10 cellular contexts compared by ENCODE assay signal in the genomic region with DNA sequence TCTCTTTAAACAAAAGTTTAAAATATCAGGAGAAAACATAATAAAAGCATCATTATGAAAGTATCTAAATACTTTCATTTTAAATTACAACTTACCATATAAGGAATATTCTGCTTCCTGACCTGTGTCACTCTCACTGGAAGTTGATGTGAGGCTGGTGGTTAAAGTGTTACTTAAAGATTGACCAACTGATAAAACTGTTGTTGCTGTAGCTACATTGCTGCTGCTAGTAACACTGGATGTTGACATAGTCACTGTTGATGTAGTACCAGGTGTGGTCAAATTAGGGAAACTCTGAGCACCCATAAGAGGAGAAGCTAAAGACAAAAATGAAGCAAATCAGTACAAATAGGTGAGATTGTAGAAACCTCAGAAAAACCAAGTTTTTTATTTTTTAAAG.
A peak's percentile ranks its signal among the peaks of the same experiment; 100 is the strongest.
DNase-seq lines count a peak whose midpoint lies in the region; ATAC-seq, FAIRE-seq and TF ChIP-seq lines count a peak whose summit lies in the region.
"Had no signal": no experiment of that assay in that cellular context is flagged by ENCODE, and none has a peak within 500 bp of the region (broad histone marks: within the 10 kb centered on the region; RNA-seq: fewer than 3 reads in every experiment).

No MANE protein-coding gene starts in this region.

- H3K9me2 ChIP-seq in GM23338 (ENCODE audit: insufficient read depth): no peaks in the 10 kb centered on the region

- no peaks in the 10 kb centered on the region for H3K9me3 ChIP-seq in body of pancreas

- FAIRE-seq in GM12892 (lab: Jason Lieb, UNC): no peak

- no peak for TF ChIP-seq POLR2A in body of pancreas (IDR thresholded peaks at IDR 0.05)
- no peak for TF ChIP-seq POLR2A in GM12892 (IDR thresholded peaks at IDR 0.05; ENCODE audit: low read depth, low read length)

- TF ChIP-seq CTCF in body of pancreas (IDR thresholded peaks at IDR 0.05) (no peak), GM23338 (conservative IDR thresholded peaks at IDR 0.05; ENCODE audit: low read depth in 2 of 2) (no peak), CD14-positive monocyte (IDR thresholded peaks at IDR 0.05) (no peak)

- no peak overlapping the region for H3K4me3 ChIP-seq in body of pancreas
- no peak overlapping the region for H3K4me3 ChIP-seq in GM23338

- DNase-seq in stimulated activated CD8-positive, alpha-beta memory T cell treated with anti-CD3 and anti-CD28 coated beads, Interleukin-12 subunit alpha, Interleukin-12 subunit beta, amount 100 ng/mL, for 1 hour (ENCODE audit: low read depth): peak; percentile 3
- no peak for DNase-seq in stimulated activated CD8-positive, alpha-beta memory T cell treated with anti-CD3 and anti-CD28 coated beads, Interleukin-4, amount 100 ng/mL, for 48 hours
- DNase-seq in body of pancreas: no peak
- DNase-seq in GM12892 (ENCODE audit: insufficient read length): no peak
- no peak for DNase-seq in GM23338 (ENCODE audit: low spot score)
- DNase-seq in CD14-positive monocyte (ENCODE audit: low spot score): no peak
- DNase-seq: foreskin fibroblast, NCI-H526 had no signal

- no peaks in the 10 kb centered on the region for H3K9me3 Mint-ChIP-seq in GM23338
- no peaks in the 10 kb centered on the region for H3K9me3 Mint-ChIP-seq in CD14-positive monocyte

- H3K4me1 Mint-ChIP-seq in GM23338 (peaks cover 19% of the 10 kb centered on the region), CD14-positive monocyte (peaks cover 11% of the 10 kb centered on the region)

- no peaks in the 10 kb centered on the region for H3F3A ChIP-seq in GM23338 (replicated peaks; ENCODE audit: low read depth)

- H3K36me3 Mint-ChIP-seq in GM23338 (ENCODE audit: low read depth): peaks cover 31% of the 10 kb centered on the region
- peaks cover 59 to 76% of the 10 kb centered on the region in 2 donors for H3K36me3 Mint-ChIP-seq in CD14-positive monocyte

- H3K4me3 Mint-ChIP-seq in GM23338 (no peak overlapping the region), CD14-positive monocyte (no peak overlapping the region)

- H3K27ac Mint-ChIP-seq in GM23338: no peak overlapping the region
- peak overlapping the region in 1 of 7 donors; percentile 14 for H3K27ac Mint-ChIP-seq in CD14-positive monocyte

- H3K27ac ChIP-seq in body of pancreas: no peak overlapping the region
- no peak overlapping the region for H3K27ac ChIP-seq in GM23338 (ENCODE audit: low read depth)

- no peaks in the 10 kb centered on the region for H3K79me2 ChIP-seq in GM23338 (replicated peaks; ENCODE audit: insufficient read depth)

- no peak overlapping the region for H2AFZ ChIP-seq in GM23338

- peaks cover 12 to 33% of the 10 kb centered on the region in 2 donors for H3K36me3 ChIP-seq in body of pancreas (replicated peaks in 1 of 2; ENCODE audit: insufficient read depth in 1 of 2, low read depth in 2 of 2)
- peaks cover 10% of the 10 kb centered on the region; the same call in 1 of the 2 replicates for H3K36me3 ChIP-seq in GM23338 (ENCODE audit: insufficient read depth)

- H3K27me3 ChIP-seq in body of pancreas: no peaks in the 10 kb centered on the region
- no peaks in the 10 kb centered on the region for H3K27me3 ChIP-seq in GM23338 (ENCODE audit: insufficient read depth)

- H3K4me2 ChIP-seq in GM23338: no peak overlapping the region

- peak; percentile 94 for ATAC-seq in HG03354 (IDR thresholded peaks at IDR 0.05; ENCODE audit: poor library complexity, severe bottlenecking, unreplicated experiment)
- peak; percentile 27 for ATAC-seq in body of pancreas
- ATAC-seq in GM23338: no peak
- no peak for ATAC-seq in GM21529 (IDR thresholded peaks at IDR 0.05; ENCODE audit: unreplicated experiment)

- intact Hi-C loops in body of pancreas (cut with DNase I): no loop called here
- intact Hi-C loops in CD14-positive monocyte (cut with micrococcal nuclease): no loop called here

- H4K20me1 ChIP-seq in GM23338 (replicated peaks; ENCODE audit: insufficient read depth): no peaks in the 10 kb centered on the region

- H3K27me3 Mint-ChIP-seq in GM23338 (ENCODE audit: insufficient read depth, low read depth, poor library complexity): no peaks in the 10 kb centered on the region
- peaks cover 0 to 1% (median 0%) of the 10 kb centered on the region in 3 donors for H3K27me3 Mint-ChIP-seq in CD14-positive monocyte (ENCODE audit: low read depth in 3 of 3)

- H3K4me1 ChIP-seq in body of pancreas: peaks cover 8% of the 10 kb centered on the region
- peaks cover 11% of the 10 kb centered on the region for H3K4me1 ChIP-seq in GM23338 (ENCODE audit: insufficient read depth)

TF ChIP-seq in GM23338, 12 proteins besides CTCF, POLR2A, EP300 and RAD21 (continues in another document):
- TF ChIP-seq STAT1 (IDR thresholded peaks at IDR 0.05; ENCODE audit: unreplicated experiment): no peak
- TF ChIP-seq ZNF114 (CRISPR knock-in tag; IDR thresholded peaks at IDR 0.05): no peak
- TF ChIP-seq, protein P1, sequence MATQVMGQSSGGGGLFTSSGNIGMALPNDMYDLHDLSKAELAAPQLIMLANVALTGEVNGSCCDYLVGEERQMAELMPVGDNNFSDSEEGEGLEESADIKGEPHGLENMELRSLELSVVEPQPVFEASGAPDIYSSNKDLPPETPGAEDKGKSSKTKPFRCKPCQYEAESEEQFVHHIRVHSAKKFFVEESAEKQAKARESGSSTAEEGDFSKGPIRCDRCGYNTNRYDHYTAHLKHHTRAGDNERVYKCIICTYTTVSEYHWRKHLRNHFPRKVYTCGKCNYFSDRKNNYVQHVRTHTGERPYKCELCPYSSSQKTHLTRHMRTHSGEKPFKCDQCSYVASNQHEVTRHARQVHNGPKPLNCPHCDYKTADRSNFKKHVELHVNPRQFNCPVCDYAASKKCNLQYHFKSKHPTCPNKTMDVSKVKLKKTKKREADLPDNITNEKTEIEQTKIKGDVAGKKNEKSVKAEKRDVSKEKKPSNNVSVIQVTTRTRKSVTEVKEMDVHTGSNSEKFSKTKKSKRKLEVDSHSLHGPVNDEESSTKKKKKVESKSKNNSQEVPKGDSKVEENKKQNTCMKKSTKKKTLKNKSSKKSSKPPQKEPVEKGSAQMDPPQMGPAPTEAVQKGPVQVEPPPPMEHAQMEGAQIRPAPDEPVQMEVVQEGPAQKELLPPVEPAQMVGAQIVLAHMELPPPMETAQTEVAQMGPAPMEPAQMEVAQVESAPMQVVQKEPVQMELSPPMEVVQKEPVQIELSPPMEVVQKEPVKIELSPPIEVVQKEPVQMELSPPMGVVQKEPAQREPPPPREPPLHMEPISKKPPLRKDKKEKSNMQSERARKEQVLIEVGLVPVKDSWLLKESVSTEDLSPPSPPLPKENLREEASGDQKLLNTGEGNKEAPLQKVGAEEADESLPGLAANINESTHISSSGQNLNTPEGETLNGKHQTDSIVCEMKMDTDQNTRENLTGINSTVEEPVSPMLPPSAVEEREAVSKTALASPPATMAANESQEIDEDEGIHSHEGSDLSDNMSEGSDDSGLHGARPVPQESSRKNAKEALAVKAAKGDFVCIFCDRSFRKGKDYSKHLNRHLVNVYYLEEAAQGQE (IDR thresholded peaks at IDR 0.05; ENCODE audit: unreplicated experiment): no peak
- TF ChIP-seq POLR2AphosphoS5 (IDR thresholded peaks at IDR 0.05; ENCODE audit: low read depth): no peak

Comparison
In these comparisons a context has a peak if more than half of its experiments do, and no peak if none do; other contexts are left out.
1. ATAC-seq: peak in HG03354 (single experiment) and body of pancreas (single experiment); none in GM23338 (single experiment) and GM21529 (single experiment).